1 cellular context compared by ENCODE assay signal in genomic region chr10:72309290-72310240, GRCh38.
TF ChIP-seq lines count a peak whose summit lies in the region.

No MANE protein-coding gene starts in this region.

TF ChIP-seq in IMR-90, 13 proteins besides CTCF, POLR2A, EP300 and RAD21 (continued from another document):
- TF ChIP-seq USF2 (IDR thresholded peaks at IDR 0.05; ENCODE audit: low read depth, low read length) = no peak
- no peak for TF ChIP-seq BHLHE40 (IDR thresholded peaks at IDR 0.05; ENCODE audit: low read depth, low read length)
